Comparison of ENCODE assay signal across 8 cellular contexts in the genomic region with DNA sequence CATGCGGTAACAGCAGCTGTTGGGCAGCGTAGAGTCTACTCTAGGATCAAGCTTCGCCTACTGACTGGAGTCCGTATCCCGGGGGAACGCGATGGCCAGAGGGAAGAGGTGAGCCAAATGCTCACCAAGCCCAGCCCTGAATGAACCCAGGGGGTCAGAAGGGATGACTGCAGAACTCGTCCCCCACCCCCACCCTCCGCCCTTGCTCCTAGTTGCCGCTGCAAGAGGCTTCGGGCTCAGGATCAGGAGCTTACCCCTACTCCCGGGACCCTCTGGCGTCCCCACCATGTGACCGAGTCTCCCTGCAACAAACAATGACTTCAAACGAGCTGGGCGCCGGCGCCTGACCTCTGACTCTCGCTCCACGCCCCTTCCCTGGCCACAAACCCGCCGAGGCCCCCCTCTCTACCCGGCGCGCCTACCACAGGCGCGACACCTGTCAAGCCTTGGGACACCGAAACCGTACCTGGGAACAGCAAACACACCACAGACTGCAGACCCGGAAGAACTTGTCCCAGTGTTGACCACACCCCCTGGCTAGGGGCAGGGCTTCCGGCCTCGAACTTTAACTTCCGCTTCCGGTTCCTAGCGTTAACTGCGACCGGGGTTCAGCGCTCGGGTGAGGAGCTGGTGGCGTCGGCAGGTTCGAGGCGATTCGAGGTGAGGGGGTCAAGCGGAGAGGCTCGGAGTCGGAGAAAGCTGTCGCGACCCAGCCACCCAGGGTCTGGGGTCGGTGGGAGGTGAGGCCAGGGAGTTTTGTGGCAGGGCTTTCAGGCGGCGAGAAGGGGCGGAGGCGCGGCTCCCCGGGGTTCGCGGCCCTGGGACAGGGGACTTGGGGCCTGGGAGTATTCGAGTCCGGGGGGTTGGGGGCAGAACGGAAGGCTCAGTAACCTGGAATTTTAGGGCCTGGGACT. TPM values are rescaled to one million over a fixed set of nuclear protein-coding genes. Genes with fewer than 3 reads are reported as not detected.
A peak's percentile ranks its signal among the peaks of the same experiment; 100 is the strongest.
DNase-seq lines count a peak whose midpoint lies in the region; ATAC-seq and TF ChIP-seq lines count a peak whose summit lies in the region.

A gene (plus strand): TSS at position 594 of the 914 bp plus-strand sequence. CDS start 420 bp downstream, outside the sequence.

- no peaks in the 10 kb centered on the region for H3K9me3 Mint-ChIP-seq in activated naive CD8-positive, alpha-beta T cell (ENCODE audit: low read depth)

- H3K27ac Mint-ChIP-seq in activated naive CD8-positive, alpha-beta T cell: peak within 1 kb of the TSS; percentile 97

- H3K27ac ChIP-seq in temporal lobe (ENCODE audit: low read depth, low read length): no peak within 1 kb of the TSS

- TF ChIP-seq CTCF in GM10266 (IDR thresholded peaks at IDR 0.05; ENCODE audit: control insufficient read depth, insufficient read depth, low read depth, missing control alignments): no peak
- no peak for TF ChIP-seq CTCF in omental fat pad (IDR thresholded peaks at IDR 0.05)

- DNase-seq in GM10266 (ENCODE audit: extremely low spot score) (peak; percentile 88), NCI-H1105 treated with DMSO at 0.1 percent for 48 hours (lab: John Stamatoyannopoulos, UW) (peak; percentile 90), SKM-1 treated with dmso at 0.1 percent for 144 hours (lab: John Stamatoyannopoulos, UW; ENCODE audit: unreplicated experiment) (peak; percentile 86), glomerular visceral epithelial cell (ENCODE audit: extremely low spot score) (peak; percentile 79), omental fat pad (ENCODE audit: low spot score) (peak; percentile 50)

- H3K4me1 Mint-ChIP-seq in activated naive CD8-positive, alpha-beta T cell (ENCODE audit: low read depth): peaks cover 28% of the 10 kb centered on the region

- ATAC-seq in HG02642 (IDR thresholded peaks at IDR 0.05; ENCODE audit: poor library complexity, unreplicated experiment) (peak; percentile 90), omental fat pad (ENCODE audit: low FRiP score) (peak; percentile 80)

- H3K36me3 Mint-ChIP-seq in activated naive CD8-positive, alpha-beta T cell: no peaks in the 10 kb centered on the region

- H3K4me3 Mint-ChIP-seq in activated naive CD8-positive, alpha-beta T cell: peak within 1 kb of the TSS; percentile 100

- no peaks in the 10 kb centered on the region for H3K27me3 Mint-ChIP-seq in activated naive CD8-positive, alpha-beta T cell

RNA-seq across cellular contexts. Expression of the gene that starts here (rescaled TPM):
- total RNA-seq in omental fat pad (100 to 1,000 TPM; 407 to 513 (median 455) TPM), temporal lobe (108 TPM)
